Comparison of ENCODE assay signal across 30 cellular contexts in genomic region chr15:57312006-57312322, GRCh38.
"Had no signal": no experiment of that assay in that cellular context is flagged by ENCODE, and none has a peak within 500 bp of the region (broad histone marks: within the 10 kb centered on the region; RNA-seq: fewer than 3 reads in every experiment).

No MANE protein-coding gene starts in this region.

- H3K36me3 Mint-ChIP-seq: activated CD4-positive, alpha-beta memory T cell treated with anti-CD3 and anti-CD28 coated beads for 36 hours; activated naive CD8-positive, alpha-beta T cell treated with anti-CD3 and anti-CD28 coated beads for 36 hours; brain; immature natural killer cell; natural killer cell; neural progenitor cell; stimulated activated effector memory CD8-positive, alpha-beta T cell treated with anti-CD3 and anti-CD28 coated beads, Interleukin-12 subunit alpha, Interleukin-12 subunit beta, amount 100 ng/mL, for 72 hours had no signal

- H3K4me3 Mint-ChIP-seq: activated CD4-positive, alpha-beta memory T cell treated with anti-CD3 and anti-CD28 coated beads for 36 hours; activated CD4-positive, alpha-beta T cell treated with anti-CD3 and anti-CD28 coated beads, Interleukin-2, amount 10 ng/mL, durations not matched to agents 24 days and 14 days; activated naive CD4-positive, alpha-beta T cell treated with anti-CD3 and anti-CD28 coated beads for 36 hours; activated naive CD8-positive, alpha-beta T cell treated with anti-CD3 and anti-CD28 coated beads for 36 hours; activated T-helper 1 cell treated with anti-CD3 and anti-CD28 coated beads, Interleukin-12 subunit alpha, Interleukin-12 subunit beta, Interleukin-2, Interleukin-4 antibody, amounts not matched to agents 30 ng/mL and 10 ng/mL and 1 ng/mL, durations not matched to agents 14 hours and 24 hours and 36 hours; brain; effector memory CD8-positive, alpha-beta T cell; immature natural killer cell; natural killer cell; neural progenitor cell; stimulated activated effector memory CD8-positive, alpha-beta T cell treated with anti-CD3 and anti-CD28 coated beads, Interleukin-12 subunit alpha, Interleukin-12 subunit beta, amount 100 ng/mL, for 72 hours; stimulated activated naive CD8-positive, alpha-beta T cell treated with anti-CD3 and anti-CD28 coated beads, Interleukin-15, amount 100 ng/mL, for 72 hours; T-helper 17 cell had no signal

- H3K27me3 Mint-ChIP-seq: activated CD4-positive, alpha-beta memory T cell treated with anti-CD3 and anti-CD28 coated beads for 36 hours had no signal

- H3K27ac ChIP-seq: adrenal gland, coronary artery, dorsolateral prefrontal cortex, lower lobe of right lung, neural progenitor cell, parathyroid adenoma, psoas muscle, tibial artery had no signal

- H3K4me1 ChIP-seq: neural progenitor cell, parathyroid adenoma had no signal

- H3K9me3 Mint-ChIP-seq: activated CD4-positive, alpha-beta memory T cell treated with anti-CD3 and anti-CD28 coated beads for 36 hours; activated CD4-positive, alpha-beta T cell treated with anti-CD3 and anti-CD28 coated beads, Interleukin-2, amount 10 ng/mL, durations not matched to agents 24 days and 14 days; activated naive CD4-positive, alpha-beta T cell treated with anti-CD3 and anti-CD28 coated beads for 36 hours; activated naive CD8-positive, alpha-beta T cell treated with anti-CD3 and anti-CD28 coated beads for 36 hours; activated T-helper 1 cell treated with anti-CD3 and anti-CD28 coated beads, Interleukin-12 subunit alpha, Interleukin-12 subunit beta, Interleukin-2, Interleukin-4 antibody, amounts not matched to agents 30 ng/mL and 10 ng/mL and 1 ng/mL, durations not matched to agents 14 hours and 24 hours and 36 hours; brain; effector memory CD8-positive, alpha-beta T cell; immature natural killer cell; natural killer cell; neural progenitor cell; stimulated activated effector memory CD8-positive, alpha-beta T cell treated with anti-CD3 and anti-CD28 coated beads, Interleukin-12 subunit alpha, Interleukin-12 subunit beta, amount 100 ng/mL, for 72 hours; stimulated activated naive CD8-positive, alpha-beta T cell treated with anti-CD3 and anti-CD28 coated beads, Interleukin-15, amount 100 ng/mL, for 72 hours had no signal

- H3K9me3 ChIP-seq: adrenal gland, lower lobe of right lung, psoas muscle, tibial artery had no signal

- H3K36me3 ChIP-seq: adrenal gland, cardiac muscle cell, lower lobe of right lung, neural progenitor cell, tibial artery had no signal

- H2AFZ ChIP-seq: neural progenitor cell, parathyroid adenoma had no signal

- H3K4me3 ChIP-seq: adrenal gland, cardiac muscle cell, coronary artery, dorsolateral prefrontal cortex, lower lobe of right lung, neural progenitor cell, psoas muscle, tibial artery had no signal

- H3K9ac ChIP-seq: neural progenitor cell, parathyroid adenoma had no signal

- FAIRE-seq: kidney had no signal

- H3K4me1 Mint-ChIP-seq: activated CD4-positive, alpha-beta T cell treated with anti-CD3 and anti-CD28 coated beads, Interleukin-2, amount 10 ng/mL, durations not matched to agents 24 days and 14 days; activated naive CD8-positive, alpha-beta T cell treated with anti-CD3 and anti-CD28 coated beads for 36 hours; immature natural killer cell; stimulated activated effector memory CD8-positive, alpha-beta T cell treated with anti-CD3 and anti-CD28 coated beads, Interleukin-12 subunit alpha, Interleukin-12 subunit beta, amount 100 ng/mL, for 72 hours had no signal

- H3K4me2 ChIP-seq: neural progenitor cell had no signal

- H3K27me3 ChIP-seq: adrenal gland, cardiac muscle cell, dorsolateral prefrontal cortex, neural progenitor cell, tibial artery had no signal

- H3K27ac Mint-ChIP-seq: activated CD4-positive, alpha-beta memory T cell treated with anti-CD3 and anti-CD28 coated beads for 36 hours; activated CD4-positive, alpha-beta T cell treated with anti-CD3 and anti-CD28 coated beads, Interleukin-2, amount 10 ng/mL, durations not matched to agents 24 days and 14 days; activated naive CD4-positive, alpha-beta T cell treated with anti-CD3 and anti-CD28 coated beads for 36 hours; activated naive CD8-positive, alpha-beta T cell treated with anti-CD3 and anti-CD28 coated beads for 36 hours; activated T-helper 1 cell treated with anti-CD3 and anti-CD28 coated beads, Interleukin-12 subunit alpha, Interleukin-12 subunit beta, Interleukin-2, Interleukin-4 antibody, amounts not matched to agents 30 ng/mL and 10 ng/mL and 1 ng/mL, durations not matched to agents 14 hours and 24 hours and 36 hours; effector memory CD8-positive, alpha-beta T cell; immature natural killer cell; natural killer cell; neural progenitor cell; stimulated activated effector memory CD8-positive, alpha-beta T cell treated with anti-CD3 and anti-CD28 coated beads, Interleukin-12 subunit alpha, Interleukin-12 subunit beta, amount 100 ng/mL, for 72 hours; stimulated activated naive CD8-positive, alpha-beta T cell treated with anti-CD3 and anti-CD28 coated beads, Interleukin-15, amount 100 ng/mL, for 72 hours; T-helper 17 cell had no signal

- H3K79me2 ChIP-seq: parathyroid adenoma had no signal

- ATAC-seq: effector memory CD8-positive, alpha-beta T cell; lower lobe of right lung; natural killer cell; stimulated activated effector memory CD8-positive, alpha-beta T cell treated with anti-CD3 and anti-CD28 coated beads, Interleukin-12 subunit alpha, Interleukin-12 subunit beta, amount 100 ng/mL, for 72 hours; stimulated activated naive CD8-positive, alpha-beta T cell treated with anti-CD3 and anti-CD28 coated beads, Interleukin-15, amount 100 ng/mL, for 72 hours; T-helper 17 cell had no signal

- DNase-seq: activated CD4-positive, alpha-beta memory T cell treated with anti-CD3 and anti-CD28 coated beads for 36 hours; activated CD4-positive, alpha-beta T cell treated with anti-CD3 and anti-CD28 coated beads, Interleukin-2, amount 10 ng/mL, durations not matched to agents 24 days and 14 days; activated CD4-positive, CD25-positive, alpha-beta regulatory T cell treated with anti-CD3 and anti-CD28 coated beads, Interleukin-2, amount 50 U/mL, for 72 hours; activated CD8-positive, alpha-beta memory T cell treated with anti-CD3 and anti-CD28 coated beads, Interleukin-2, amount 50 U/mL, for 4 hours; activated naive CD4-positive, alpha-beta T cell treated with anti-CD3 and anti-CD28 coated beads for 36 hours; activated naive CD8-positive, alpha-beta T cell treated with anti-CD3 and anti-CD28 coated beads for 36 hours; activated T-cell treated with anti-CD3 and anti-CD28 coated beads, Interleukin-2, amount 50 U/mL, for 1 hour; cerebellar nuclear complex; effector memory CD8-positive, alpha-beta T cell; erythroblast; hypothalamus; immature natural killer cell; kidney; lower lobe of right lung; natural killer cell; occipital lobe; psoas muscle; stimulated activated CD4-positive, alpha-beta T cell treated with anti-CD3 and anti-CD28 coated beads, Interleukin-4, amount 100 ng/mL, for 1 hour; stimulated activated naive CD8-positive, alpha-beta T cell treated with anti-CD3 and anti-CD28 coated beads, Interleukin-15, amount 100 ng/mL, for 72 hours; T-helper 17 cell; tibial artery had no signal
